Comparison of ENCODE assay signal across 9 cellular contexts in the genomic region with DNA sequence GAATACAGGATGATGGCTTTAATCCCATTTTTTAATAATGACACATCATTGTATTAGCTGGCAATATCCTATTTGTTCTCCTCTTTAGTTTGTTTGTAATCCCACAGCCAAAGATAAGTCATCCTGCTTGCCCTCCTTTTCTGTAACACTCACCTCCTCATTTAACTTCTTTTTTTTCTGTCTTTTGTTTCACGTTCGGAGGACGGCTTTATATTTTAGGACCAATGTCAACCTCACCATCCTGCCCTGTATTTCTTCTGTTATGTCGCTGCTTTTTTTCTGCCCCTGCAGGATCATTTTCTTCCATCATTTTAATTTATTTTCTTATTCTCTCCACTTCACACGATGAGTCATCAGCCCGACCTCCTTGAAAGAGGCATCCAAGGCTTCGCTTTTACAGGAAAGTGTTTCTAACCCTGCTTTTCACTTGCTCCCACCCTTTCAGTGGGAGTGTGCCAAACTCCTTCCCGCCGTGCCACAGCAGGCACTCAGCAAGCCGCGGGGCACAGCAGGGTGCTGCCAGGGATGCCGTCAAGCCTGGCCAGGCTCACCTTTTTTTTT. TPM values are rescaled to one million over a fixed set of nuclear protein-coding genes. Genes with fewer than 3 reads are reported as not detected.
A peak's percentile ranks its signal among the peaks of the same experiment; 100 is the strongest.
DNase-seq lines count a peak whose midpoint lies in the region; ATAC-seq, FAIRE-seq and TF ChIP-seq lines count a peak whose summit lies in the region.
"Had no signal": no experiment of that assay in that cellular context is flagged by ENCODE, and none has a peak within 500 bp of the region (broad histone marks: within the 10 kb centered on the region; RNA-seq: fewer than 3 reads in every experiment).

No MANE protein-coding gene starts in this region.

- H3K4me3 ChIP-seq in heart left ventricle (no peak overlapping the region), astrocyte (ENCODE audit: insufficient read depth, low read depth, low read length) (peak overlapping the region; percentile 38)

- H3K9me3 Mint-ChIP-seq in astrocyte (ENCODE audit: unreplicated experiment) = peaks cover 2% of the 10 kb centered on the region
- H3K9me3 Mint-ChIP-seq in natural killer cell treated with Interleukin-12 subunit alpha and Interleukin-12 subunit beta and Interleukin-15 and Interleukin-18, amount 100 ng/mL, for 72 hours = no peaks in the 10 kb centered on the region
- H3K9me3 Mint-ChIP-seq: T-helper 1 cell treated with Interleukin-12 subunit alpha and Interleukin-12 subunit beta and Interleukin-4 antibody, amounts not matched to agents 30 μg/mL and 1 μg/mL, for 36 hours had no signal

- peaks cover 46% of the 10 kb centered on the region for H4K20me1 ChIP-seq in astrocyte (ENCODE audit: insufficient read depth, low read length)

- H3K4me1 ChIP-seq in heart left ventricle = peaks cover 0 to 15% (median 0%) of the 10 kb centered on the region in 12 donors
- peaks cover 11% of the 10 kb centered on the region for H3K4me1 ChIP-seq in astrocyte (ENCODE audit: insufficient read depth, low read length)

- H3K4me2 ChIP-seq in astrocyte (ENCODE audit: low read length) = peak overlapping the region; percentile 81

- H3K9me3 ChIP-seq in heart left ventricle = peaks cover 0 to 5% (median 0%) of the 10 kb centered on the region in 12 donors
- no peaks in the 10 kb centered on the region for H3K9me3 ChIP-seq in astrocyte (ENCODE audit: insufficient read depth, low read depth, low read length)

- WGBS in heart left ventricle, 4 donors = 69 to 75% (median 72%) methylated on average over 12 of the region's 12 CpGs

- H3K4me1 Mint-ChIP-seq in astrocyte (ENCODE audit: low read depth, unreplicated experiment) = peaks cover 23% of the 10 kb centered on the region
- peaks cover 0 to 12% of the 10 kb centered on the region in 2 donors for H3K4me1 Mint-ChIP-seq in natural killer cell treated with Interleukin-12 subunit alpha and Interleukin-12 subunit beta and Interleukin-15 and Interleukin-18, amount 100 ng/mL, for 72 hours (ENCODE audit: low read depth in 2 of 2)

- peak overlapping the region; percentile 63 for H3K9ac ChIP-seq in astrocyte (ENCODE audit: low read length)

- no peak overlapping the region for H3K4me3 Mint-ChIP-seq in astrocyte (ENCODE audit: unreplicated experiment)
- H3K4me3 Mint-ChIP-seq in natural killer cell treated with Interleukin-12 subunit alpha and Interleukin-12 subunit beta and Interleukin-15 and Interleukin-18, amount 100 ng/mL, for 72 hours = no peak overlapping the region
- H3K4me3 Mint-ChIP-seq: T-helper 1 cell treated with Interleukin-12 subunit alpha and Interleukin-12 subunit beta and Interleukin-4 antibody, amounts not matched to agents 30 μg/mL and 1 μg/mL, for 36 hours had no signal

- H3K36me3 ChIP-seq in heart left ventricle (peaks cover 0 to 20% (median 0%) of the 10 kb centered on the region in 9 donors), astrocyte (ENCODE audit: insufficient read depth, low read length) (no peaks in the 10 kb centered on the region)

- H2AFZ ChIP-seq in astrocyte (ENCODE audit: low read depth, low read length) = no peak overlapping the region

- peaks cover 13% of the 10 kb centered on the region for H3K36me3 Mint-ChIP-seq in astrocyte (ENCODE audit: low read depth, unreplicated experiment)
- no peaks in the 10 kb centered on the region for H3K36me3 Mint-ChIP-seq in natural killer cell treated with Interleukin-12 subunit alpha and Interleukin-12 subunit beta and Interleukin-15 and Interleukin-18, amount 100 ng/mL, for 72 hours

- TF ChIP-seq POLR2A in heart left ventricle (IDR thresholded peaks at IDR 0.05) = no peak

- TF ChIP-seq CTCF in heart left ventricle (IDR thresholded peaks at IDR 0.05) = no peak
- TF ChIP-seq CTCF in astrocyte (IDR thresholded peaks at IDR 0.05; ENCODE audit: insufficient read depth, low read depth, low read length) = no peak

- intact Hi-C loops in left ventricle myocardium superior (cut with micrococcal nuclease) (no loop called here), heart left ventricle (cut with DNase I) (loop anchor here in 1 of 10 donors (10.0 kb wide), 1 partner anchor 45 kb away; no protein-coding TSS in a partner anchor)

- H3K27me3 Mint-ChIP-seq in astrocyte (ENCODE audit: low read depth, unreplicated experiment) = no peaks in the 10 kb centered on the region
- peaks cover 29 to 54% of the 10 kb centered on the region in 2 donors for H3K27me3 Mint-ChIP-seq in natural killer cell treated with Interleukin-12 subunit alpha and Interleukin-12 subunit beta and Interleukin-15 and Interleukin-18, amount 100 ng/mL, for 72 hours

- H3K27ac ChIP-seq in heart left ventricle = peak overlapping the region in 1 of 12 donors; percentile 14
- H3K27ac ChIP-seq in astrocyte (ENCODE audit: low read depth, low read length) = peak overlapping the region; percentile 86

- peaks cover 81% of the 10 kb centered on the region for H3K79me2 ChIP-seq in astrocyte (ENCODE audit: insufficient read depth, low read length)

- ATAC-seq in left ventricle myocardium superior (peak; percentile 26), heart left ventricle (no peak), GM21619 (IDR thresholded peaks at IDR 0.05; ENCODE audit: unreplicated experiment) (no peak)
- no peak for ATAC-seq in natural killer cell treated with Interleukin-12 subunit alpha and Interleukin-12 subunit beta and Interleukin-15 and Interleukin-18, amount 100 ng/mL, for 72 hours

- no peaks in the 10 kb centered on the region for H3K27me3 ChIP-seq in heart left ventricle
- no peaks in the 10 kb centered on the region for H3K27me3 ChIP-seq in astrocyte (ENCODE audit: insufficient read depth, low read length)

- no peak for FAIRE-seq in astrocyte (lab: Jason Lieb, UNC)

- H3K27ac Mint-ChIP-seq in astrocyte (ENCODE audit: unreplicated experiment) = peak overlapping the region; percentile 96
- H3K27ac Mint-ChIP-seq in natural killer cell treated with Interleukin-12 subunit alpha and Interleukin-12 subunit beta and Interleukin-15 and Interleukin-18, amount 100 ng/mL, for 72 hours = no peak overlapping the region
- H3K27ac Mint-ChIP-seq: T-helper 1 cell treated with Interleukin-12 subunit alpha and Interleukin-12 subunit beta and Interleukin-4 antibody, amounts not matched to agents 30 μg/mL and 1 μg/mL, for 36 hours had no signal

- no peak for DNase-seq in left ventricle myocardium superior
- no peak for DNase-seq in heart left ventricle
- peak; percentile 89 for DNase-seq in astrocyte (ENCODE audit: low read depth)
- DNase-seq in kidney glomerular epithelial cell (lab: John Stamatoyannopoulos, UW) = peak; percentile 79
- DNase-seq in activated naive CD4-positive, alpha-beta T cell (lab: John Stamatoyannopoulos, UW) = no peak
- no peak for DNase-seq in natural killer cell treated with Interleukin-12 subunit alpha and Interleukin-12 subunit beta and Interleukin-15 and Interleukin-18, amount 100 ng/mL, for 72 hours (ENCODE audit: low spot score)
- DNase-seq in foreskin melanocyte = no peak

RNA-seq across cellular contexts. Expression of gene RAB31, which starts 11.4 kb away (rescaled TPM):
- total RNA-seq in left ventricle myocardium superior (7.6 TPM), heart left ventricle (10 to 100 TPM in 8 of 9 donors, 1 to 10 TPM in 1; 8.6 to 67.7 (median 15.4) TPM), astrocyte (88.7 and 100 TPM in 2 replicates)
- 1 to 10 TPM; 3.2 to 9.4 TPM for polyA plus RNA-seq in heart left ventricle
- total RNA-seq in natural killer cell treated with Interleukin-12 subunit alpha and Interleukin-12 subunit beta and Interleukin-15 and Interleukin-18, amount 100 ng/mL, for 72 hours = 1 to 10 TPM; 1.7 to 6.9 TPM

Comparison
In these comparisons a context has a peak if more than half of its experiments do, and no peak if none do; other contexts are left out.
1. DNase-seq: peak in astrocyte (single experiment) and kidney glomerular epithelial cell (single experiment); none in left ventricle myocardium superior (single experiment), heart left ventricle (0 of 5), activated naive CD4-positive, alpha-beta T cell (0 of 4), natural killer cell treated with Interleukin-12 subunit alpha and Interleukin-12 subunit beta and Interleukin-15 and Interleukin-18, amount 100 ng/mL, for 72 hours (single experiment) and foreskin melanocyte (single experiment).